Comparison of ENCODE assay signal across 32 cellular contexts in genomic region chr6:157233156-157233555, GRCh38.
"Had no signal": no experiment of that assay in that cellular context is flagged by ENCODE, and none has a peak within 500 bp of the region (broad histone marks: within the 10 kb centered on the region; RNA-seq: fewer than 3 reads in every experiment).

No MANE protein-coding gene starts in this region.

- H2AFZ ChIP-seq: neural progenitor cell, parathyroid adenoma had no signal

- H3K79me2 ChIP-seq: parathyroid adenoma had no signal

- H3K27ac ChIP-seq: lower lobe of right lung, neural progenitor cell, neutrophil, parathyroid adenoma, right atrium auricular region, spleen, testis, thyroid gland, upper lobe of right lung had no signal

- H3K4me3 ChIP-seq: lower lobe of right lung, neural progenitor cell, right atrium auricular region, spleen, testis, thyroid gland, upper lobe of right lung had no signal

- FAIRE-seq: keratinocyte, small intestine, urothelium cell line had no signal

- H3K9ac ChIP-seq: neural progenitor cell, parathyroid adenoma had no signal

- H3K27ac Mint-ChIP-seq: mesothelial cell of epicardium; natural killer cell; nephron progenitor cell; neural progenitor cell; progenitor cell of endocrine pancreas; stimulated activated memory B cell treated with anti-CD40 and anti-IgM and Interleukin-4, amounts not matched to agents 10 μg/mL and 1 μg/mL and 100 μg/mL, for 72 hours; stimulated activated naive CD8-positive, alpha-beta T cell treated with anti-CD3 and anti-CD28 coated beads, Interleukin-15, amount 100 ng/mL, for 72 hours had no signal

- H3K4me3 Mint-ChIP-seq: mesothelial cell of epicardium; nephron progenitor cell; stimulated activated memory B cell treated with anti-CD40 and anti-IgM and Interleukin-4, amounts not matched to agents 10 μg/mL and 1 μg/mL and 100 μg/mL, for 72 hours; stimulated activated naive CD8-positive, alpha-beta T cell treated with anti-CD3 and anti-CD28 coated beads, Interleukin-15, amount 100 ng/mL, for 72 hours had no signal

- H3K36me3 Mint-ChIP-seq: mesothelial cell of epicardium; naive B cell; natural killer cell; stimulated activated memory B cell treated with anti-CD40 and anti-IgM and Interleukin-4, amounts not matched to agents 10 μg/mL and 1 μg/mL and 100 μg/mL, for 72 hours had no signal

- H3K9me3 ChIP-seq: lower lobe of right lung, neutrophil, right atrium auricular region, spleen, testis, thyroid gland, upper lobe of right lung had no signal

- H3K27me3 ChIP-seq: right atrium auricular region, testis, thyroid gland had no signal

- H3K36me3 ChIP-seq: lower lobe of right lung, neural progenitor cell, neutrophil, right atrium auricular region, spleen, thyroid gland, upper lobe of right lung had no signal

- H3K9me3 Mint-ChIP-seq: mesothelial cell of epicardium; stimulated activated naive CD8-positive, alpha-beta T cell treated with anti-CD3 and anti-CD28 coated beads, Interleukin-15, amount 100 ng/mL, for 72 hours had no signal

- DNase-seq: hippocampal formation; kidney glomerular epithelial cell; left cardiac atrium; lower lobe of right lung; mammary epithelial cell; mesenchymal stem cell; naive B cell; natural killer cell; nephron progenitor cell; occipital lobe; small intestine; spleen; stimulated activated CD4-positive, alpha-beta T cell treated with anti-CD3 and anti-CD28 coated beads, Interleukin-4, amount 100 ng/mL, for 4 hours; stimulated activated CD8-positive, alpha-beta memory T cell treated with anti-CD3 and anti-CD28 coated beads, Interleukin-4, amount 100 ng/mL, for 48 hours; stimulated activated naive CD4-positive, alpha-beta T cell treated with Interleukin-2 at 50 U/mL for 16 hours; stimulated activated naive CD8-positive, alpha-beta T cell treated with anti-CD3 and anti-CD28 coated beads, Interleukin-15, amount 100 ng/mL, for 72 hours; substantia nigra; testis; thyroid gland; trophoblast cell had no signal

- ATAC-seq: left cardiac atrium; left lobe of liver; lower lobe of right lung; natural killer cell; sciatic nerve; stimulated activated memory B cell treated with anti-CD40 and anti-IgM and Interleukin-4, amounts not matched to agents 10 μg/mL and 1 μg/mL and 100 μg/mL, for 72 hours; stimulated activated naive CD8-positive, alpha-beta T cell treated with anti-CD3 and anti-CD28 coated beads, Interleukin-15, amount 100 ng/mL, for 72 hours; upper lobe of right lung had no signal

- H3K4me2 ChIP-seq: neural progenitor cell had no signal
